ENCODE assay signal across 42 cellular contexts in the genomic region with DNA sequence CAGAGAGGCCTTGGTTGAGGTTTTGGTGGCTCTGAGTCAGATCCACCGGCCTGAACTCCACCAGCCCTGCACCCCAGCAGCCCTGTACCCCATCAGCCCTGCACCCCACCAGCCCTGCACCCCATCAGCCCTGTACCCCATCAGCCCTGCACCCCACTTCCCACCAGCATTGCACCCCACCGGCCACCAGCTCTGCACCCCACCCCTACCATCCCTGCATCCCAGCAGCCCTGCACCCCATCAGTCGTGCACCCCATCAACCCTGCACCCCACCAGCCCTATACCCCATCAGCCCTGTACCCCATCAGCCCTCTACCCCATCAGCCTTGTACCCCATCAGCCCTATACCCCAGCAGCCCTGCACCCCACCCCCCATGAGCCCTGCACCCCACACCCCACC. TPM values are rescaled to one million over a fixed set of nuclear protein-coding genes. Genes with fewer than 3 reads are reported as not detected.
"Had no signal": no experiment of that assay in that cellular context is flagged by ENCODE, and none has a peak within 500 bp of the region (broad histone marks: within the 10 kb centered on the region; RNA-seq: fewer than 3 reads in every experiment).

No MANE protein-coding gene starts in this region.

- H3K27ac ChIP-seq: adrenal gland, ascending aorta, body of pancreas, brain microvascular endothelial cell, breast epithelium, cardiac muscle cell had no signal

- DNase-seq: activated effector memory CD4-positive, alpha-beta T cell treated with anti-CD3 and anti-CD28 coated beads, Interleukin-2, amount 50 U/mL, for 16 hours; activated effector memory CD4-positive, alpha-beta T cell treated with Interleukin-2 at 50 U/mL for 16 hours; activated gamma-delta T cell; activated gamma-delta T cell treated with Interleukin-2 at 50 U/mL for 16 hours; activated naive CD4-positive, alpha-beta T cell; activated naive CD4-positive, alpha-beta T cell treated with anti-CD3 and anti-CD28 coated beads for 36 hours; activated naive CD4-positive, alpha-beta T cell treated with anti-CD3 and anti-CD28 coated beads, Interleukin-2, amount 10 ng/mL, durations not matched to agents 7 days and 5 days; activated naive CD4-positive, alpha-beta T cell treated with anti-CD3 and anti-CD28 coated beads, Interleukin-2, amount 50 U/mL, for 16 hours; activated naive CD4-positive, alpha-beta T cell treated with Interleukin-2 at 50 U/mL for 16 hours; activated naive CD8-positive, alpha-beta T cell treated with anti-CD3 and anti-CD28 coated beads for 36 hours; activated naive CD8-positive, alpha-beta T cell treated with anti-CD3 and anti-CD28 coated beads, Interleukin-2, amount 10 ng/mL, durations not matched to agents 7 days and 5 days; activated naive CD8-positive, alpha-beta T cell treated with anti-CD3 and anti-CD28 coated beads, Interleukin-2, amount 50 U/mL, for 24 hours; activated T-cell treated with anti-CD3 and anti-CD28 coated beads, Interleukin-2, amount 50 U/mL, for 1 hour; activated T-cell treated with anti-CD3 and anti-CD28 coated beads, Interleukin-2, amount 50 U/mL, for 24 hours; activated T-cell treated with anti-CD3 and anti-CD28 coated beads, Interleukin-2, amount 50 U/mL, for 4 hours; activated T-cell treated with anti-CD3 and anti-CD28 coated beads, Interleukin-2, amount 50 U/mL, for 48 hours; activated T-cell treated with anti-CD3 and anti-CD28 coated beads, Interleukin-2, amount 50 U/mL, for 72 hours; adrenal gland; amniotic stem cell; amygdala; anterior cingulate cortex; aorta; body of pancreas; brain microvascular endothelial cell; caudate nucleus; central memory CD4-positive, alpha-beta T cell; cerebellar nuclear complex had no signal

- FAIRE-seq: astrocyte, bronchial epithelial cell had no signal

- ATAC-seq: activated naive CD4-positive, alpha-beta T cell treated with anti-CD3 and anti-CD28 coated beads, Interleukin-2, amount 50 U/mL, for 72 hours; activated naive CD8-positive, alpha-beta T cell treated with anti-CD3 and anti-CD28 coated beads, Interleukin-2, amount 50 U/mL, for 24 hours; activated T-cell treated with anti-CD3 and anti-CD28 coated beads, Interleukin-2, amount 50 U/mL, for 4 hours; activated T-cell treated with anti-CD3 and anti-CD28 coated beads, Interleukin-2, amount 50 U/mL, for 72 hours; activated T-helper 17 cell treated with anti-CD3 and anti-CD28 coated beads, Interleukin-2, amount 50 U/mL, for 72 hours; body of pancreas had no signal

- H3K9me3 Mint-ChIP-seq: activated naive CD4-positive, alpha-beta T cell treated with anti-CD3 and anti-CD28 coated beads for 36 hours; activated naive CD4-positive, alpha-beta T cell treated with anti-CD3 and anti-CD28 coated beads, Interleukin-2, amount 10 ng/mL, durations not matched to agents 7 days and 5 days; activated naive CD4-positive, alpha-beta T cell treated with anti-CD3 and anti-CD28 coated beads, Interleukin-2, amount 50 U/mL, for 24 hours; activated naive CD4-positive, alpha-beta T cell treated with anti-CD3 and anti-CD28 coated beads, Interleukin-2, amount 50 U/mL, for 72 hours; activated naive CD8-positive, alpha-beta T cell treated with anti-CD3 and anti-CD28 coated beads for 36 hours; activated naive CD8-positive, alpha-beta T cell treated with anti-CD3 and anti-CD28 coated beads, Interleukin-2, amount 10 ng/mL, durations not matched to agents 7 days and 5 days; activated naive CD8-positive, alpha-beta T cell treated with anti-CD3 and anti-CD28 coated beads, Interleukin-2, amount 50 U/mL, for 24 hours; activated T-cell treated with anti-CD3 and anti-CD28 coated beads, Interleukin-2, amount 50 U/mL, for 24 hours; activated T-cell treated with anti-CD3 and anti-CD28 coated beads, Interleukin-2, amount 50 U/mL, for 4 hours; activated T-cell treated with anti-CD3 and anti-CD28 coated beads, Interleukin-2, amount 50 U/mL, for 72 hours; activated T-helper 1 cell treated with anti-CD3 and anti-CD28 coated beads, Interleukin-12 subunit alpha, Interleukin-12 subunit beta, Interleukin-2, Interleukin-4 antibody, amounts not matched to agents 30 ng/mL and 10 ng/mL and 1 ng/mL, durations not matched to agents 14 hours and 24 hours and 36 hours; activated T-helper 17 cell treated with anti-CD3 and anti-CD28 coated beads, Interleukin-2, amount 50 U/mL, for 72 hours; activated T-helper 2 cell treated with anti-CD3 and anti-CD28 coated beads, Interferon-gamma antibody, Interleukin-2, Interleukin-4, amounts not matched to agents 10 μg/mL and 5 μg/mL and 100 μg/mL, durations not matched to agents 14 hours and 24 hours and 36 hours; central memory CD8-positive, alpha-beta T cell had no signal

- H3K27ac Mint-ChIP-seq: activated naive CD4-positive, alpha-beta T cell treated with anti-CD3 and anti-CD28 coated beads for 36 hours; activated naive CD4-positive, alpha-beta T cell treated with anti-CD3 and anti-CD28 coated beads, Interleukin-2, amount 10 ng/mL, durations not matched to agents 7 days and 5 days; activated naive CD4-positive, alpha-beta T cell treated with anti-CD3 and anti-CD28 coated beads, Interleukin-2, amount 50 U/mL, for 24 hours; activated naive CD4-positive, alpha-beta T cell treated with anti-CD3 and anti-CD28 coated beads, Interleukin-2, amount 50 U/mL, for 72 hours; activated naive CD8-positive, alpha-beta T cell; activated naive CD8-positive, alpha-beta T cell treated with anti-CD3 and anti-CD28 coated beads for 36 hours; activated naive CD8-positive, alpha-beta T cell treated with anti-CD3 and anti-CD28 coated beads, Interleukin-2, amount 10 ng/mL, durations not matched to agents 7 days and 5 days; activated naive CD8-positive, alpha-beta T cell treated with anti-CD3 and anti-CD28 coated beads, Interleukin-2, amount 50 U/mL, for 24 hours; activated T-cell treated with anti-CD3 and anti-CD28 coated beads, Interleukin-2, amount 50 U/mL, for 24 hours; activated T-cell treated with anti-CD3 and anti-CD28 coated beads, Interleukin-2, amount 50 U/mL, for 72 hours; activated T-helper 1 cell treated with anti-CD3 and anti-CD28 coated beads, Interleukin-12 subunit alpha, Interleukin-12 subunit beta, Interleukin-2, Interleukin-4 antibody, amounts not matched to agents 30 ng/mL and 10 ng/mL and 1 ng/mL, durations not matched to agents 14 hours and 24 hours and 36 hours; activated T-helper 17 cell treated with anti-CD3 and anti-CD28 coated beads, Interleukin-2, amount 50 U/mL, for 72 hours; activated T-helper 2 cell treated with anti-CD3 and anti-CD28 coated beads, Interferon-gamma antibody, Interleukin-2, Interleukin-4, amounts not matched to agents 10 μg/mL and 5 μg/mL and 100 μg/mL, durations not matched to agents 14 hours and 24 hours and 36 hours had no signal

- H3K36me3 Mint-ChIP-seq: activated naive CD4-positive, alpha-beta T cell treated with anti-CD3 and anti-CD28 coated beads, Interleukin-2, amount 10 ng/mL, durations not matched to agents 7 days and 5 days; activated naive CD4-positive, alpha-beta T cell treated with anti-CD3 and anti-CD28 coated beads, Interleukin-2, amount 50 U/mL, for 24 hours; activated naive CD4-positive, alpha-beta T cell treated with anti-CD3 and anti-CD28 coated beads, Interleukin-2, amount 50 U/mL, for 72 hours; activated naive CD8-positive, alpha-beta T cell; activated naive CD8-positive, alpha-beta T cell treated with anti-CD3 and anti-CD28 coated beads for 36 hours; activated naive CD8-positive, alpha-beta T cell treated with anti-CD3 and anti-CD28 coated beads, Interleukin-2, amount 10 ng/mL, durations not matched to agents 7 days and 5 days; brain had no signal

- H3K4me3 ChIP-seq: adrenal gland, ascending aorta, body of pancreas, breast epithelium, cardiac muscle cell had no signal

- H3K4me1 ChIP-seq: adrenal gland, ascending aorta, body of pancreas, breast epithelium had no signal

- H3K4me1 Mint-ChIP-seq: activated naive CD4-positive, alpha-beta T cell treated with anti-CD3 and anti-CD28 coated beads, Interleukin-2, amount 10 ng/mL, durations not matched to agents 7 days and 5 days; activated naive CD4-positive, alpha-beta T cell treated with anti-CD3 and anti-CD28 coated beads, Interleukin-2, amount 50 U/mL, for 24 hours; activated naive CD8-positive, alpha-beta T cell treated with anti-CD3 and anti-CD28 coated beads, Interleukin-2, amount 10 ng/mL, durations not matched to agents 7 days and 5 days; activated T-helper 17 cell treated with anti-CD3 and anti-CD28 coated beads, Interleukin-2, amount 50 U/mL, for 72 hours; central memory CD8-positive, alpha-beta T cell had no signal

- H3K36me3 ChIP-seq: adrenal gland, ascending aorta, brain microvascular endothelial cell, breast epithelium, cardiac muscle cell had no signal

- H3K9me3 ChIP-seq: adrenal gland, ascending aorta, body of pancreas, breast epithelium had no signal

- H3K4me3 Mint-ChIP-seq: activated naive CD4-positive, alpha-beta T cell treated with anti-CD3 and anti-CD28 coated beads for 36 hours; activated naive CD4-positive, alpha-beta T cell treated with anti-CD3 and anti-CD28 coated beads, Interleukin-2, amount 10 ng/mL, durations not matched to agents 7 days and 5 days; activated naive CD4-positive, alpha-beta T cell treated with anti-CD3 and anti-CD28 coated beads, Interleukin-2, amount 50 U/mL, for 24 hours; activated naive CD8-positive, alpha-beta T cell; activated naive CD8-positive, alpha-beta T cell treated with anti-CD3 and anti-CD28 coated beads for 36 hours; activated naive CD8-positive, alpha-beta T cell treated with anti-CD3 and anti-CD28 coated beads, Interleukin-2, amount 10 ng/mL, durations not matched to agents 7 days and 5 days; activated naive CD8-positive, alpha-beta T cell treated with anti-CD3 and anti-CD28 coated beads, Interleukin-2, amount 50 U/mL, for 24 hours; activated T-cell treated with anti-CD3 and anti-CD28 coated beads, Interleukin-2, amount 50 U/mL, for 24 hours; activated T-cell treated with anti-CD3 and anti-CD28 coated beads, Interleukin-2, amount 50 U/mL, for 4 hours; activated T-cell treated with anti-CD3 and anti-CD28 coated beads, Interleukin-2, amount 50 U/mL, for 72 hours; activated T-helper 1 cell treated with anti-CD3 and anti-CD28 coated beads, Interleukin-12 subunit alpha, Interleukin-12 subunit beta, Interleukin-2, Interleukin-4 antibody, amounts not matched to agents 30 ng/mL and 10 ng/mL and 1 ng/mL, durations not matched to agents 14 hours and 24 hours and 36 hours; activated T-helper 17 cell treated with anti-CD3 and anti-CD28 coated beads, Interleukin-2, amount 50 U/mL, for 72 hours; central memory CD8-positive, alpha-beta T cell had no signal

- H3K27me3 ChIP-seq: ascending aorta had no signal

RNA-seq across cellular contexts. Expression of a gene that starts 14.3 kb away (rescaled TPM):
- total RNA-seq: activated naive CD4-positive, alpha-beta T cell treated with anti-CD3 and anti-CD28 coated beads for 36 hours; activated naive CD4-positive, alpha-beta T cell treated with anti-CD3 and anti-CD28 coated beads, Interleukin-2, amount 50 U/mL, for 72 hours; activated naive CD8-positive, alpha-beta T cell treated with anti-CD3 and anti-CD28 coated beads for 36 hours; activated naive CD8-positive, alpha-beta T cell treated with anti-CD3 and anti-CD28 coated beads, Interleukin-2, amount 10 ng/mL, durations not matched to agents 7 days and 5 days; activated T-cell treated with anti-CD3 and anti-CD28 coated beads, Interleukin-2, amount 50 U/mL, for 4 hours; activated T-cell treated with anti-CD3 and anti-CD28 coated beads, Interleukin-2, amount 50 U/mL, for 72 hours; activated T-helper 1 cell treated with anti-CD3 and anti-CD28 coated beads, Interleukin-12 subunit alpha, Interleukin-12 subunit beta, Interleukin-2, Interleukin-4 antibody, amounts not matched to agents 30 ng/mL and 10 ng/mL and 1 ng/mL, durations not matched to agents 14 hours and 24 hours and 36 hours; activated T-helper 17 cell treated with anti-CD3 and anti-CD28 coated beads, Interleukin-2, amount 50 U/mL, for 72 hours; activated T-helper 2 cell treated with anti-CD3 and anti-CD28 coated beads, Interferon-gamma antibody, Interleukin-2, Interleukin-4, amounts not matched to agents 10 μg/mL and 5 μg/mL and 100 μg/mL, durations not matched to agents 14 hours and 24 hours and 36 hours; aorta; ascending aorta; body of pancreas; breast epithelium; bronchial epithelial cell; chondrocyte had no signal
- polyA plus RNA-seq: adipose tissue, aorta, cardiac muscle cell had no signal
